ENCODE assay signal across 11 cellular contexts in genomic region chr5:758698-759053, GRCh38. TPM values are rescaled to one million over a fixed set of nuclear protein-coding genes. Genes with fewer than 3 reads are reported as not detected.
DNase-seq lines count a peak whose midpoint lies in the region; ATAC-seq, FAIRE-seq and TF ChIP-seq lines count a peak whose summit lies in the region.
"Had no signal": no experiment of that assay in that cellular context is flagged by ENCODE, and none has a peak within 500 bp of the region (broad histone marks: within the 10 kb centered on the region; RNA-seq: fewer than 3 reads in every experiment).

No MANE protein-coding gene starts in this region.

- peak overlapping the region; percentile 37; the same call in 1 of the 2 replicates for H3K27ac ChIP-seq in H1 (ENCODE audit: low read depth, low read length)
- H3K27ac ChIP-seq in transverse colon, result peak overlapping the region; percentile 42 to 82 (median 64)
- peak overlapping the region in 1 of 2 donors; percentile 23 for H3K27ac ChIP-seq in breast epithelium

- WGBS in H1 (ENCODE audit: extremely low coverage in 1 of 2, insufficient coverage in 1 of 2, insufficient read length in 1 of 2, insufficient replicate concordance in 2 of 2, low coverage in 1 of 2, low lambda C conversion rate in 2 of 2, missing lambda C conversion rate in 1 of 2), 2 experiments, result 93% methylated on average over 15 of the region's 15 CpGs; no CpG with 5 or more reads in 1 of the 2 experiments
- WGBS in transverse colon (ENCODE audit: low coverage in 1 of 2), 2 donors, result 19 to 62% methylated on average over 4 to 15 of the region's 15 CpGs

- H3K79me1 ChIP-seq in H1 (ENCODE audit: low read depth, low read length), result peaks cover 2% of the 10 kb centered on the region; the same call in 1 of the 2 replicates

- H3K4me3 Mint-ChIP-seq in activated CD4-positive, alpha-beta T cell treated with anti-CD3 and anti-CD28 coated beads for 36 hours, result peak overlapping the region; percentile 7
- H3K4me3 Mint-ChIP-seq in activated CD4-positive, alpha-beta T cell treated with anti-CD3 and anti-CD28 coated beads, Interleukin-2, amount 10 ng/mL, durations not matched to agents 7 days and 5 days, result no peak overlapping the region
- H3K4me3 Mint-ChIP-seq: activated CD8-positive, alpha-beta T cell treated with anti-CD3 and anti-CD28 coated beads for 36 hours had no signal

- H4K5ac ChIP-seq in H1 (ENCODE audit: insufficient read length, low read depth, low read length), result no peak overlapping the region

- H3K4me2 ChIP-seq in H1 (ENCODE audit: insufficient read depth in 1 of 2, low read depth in 2 of 2, low read length in 2 of 2), result no peak overlapping the region

- H3K4me3 ChIP-seq in H1 (ENCODE audit: extremely low read depth in 1 of 4, insufficient read depth in 2 of 4, low read depth in 3 of 4, low read length in 4 of 4) (no peak overlapping the region), transverse colon (no peak overlapping the region), breast epithelium (peak overlapping the region in 1 of 3 donors; percentile 43)

- TF ChIP-seq EP300 in H1 (IDR thresholded peaks at IDR 0.05; ENCODE audit: borderline replicate concordance in 1 of 2, low read depth in 2 of 2, low read length in 2 of 2) (no peak), transverse colon (IDR thresholded peaks at IDR 0.05; ENCODE audit: low read depth) (no peak)

- TF ChIP-seq POLR2A in H1 (IDR thresholded peaks at IDR 0.05; ENCODE audit: control extremely low read depth in 1 of 2, low read depth in 2 of 2, low read length in 2 of 2) (no peak), transverse colon (IDR thresholded peaks at IDR 0.05) (no peak), breast epithelium (IDR thresholded peaks at IDR 0.05) (no peak)

- H2AK5ac ChIP-seq in H1 (ENCODE audit: low read depth, low read length), result no peak overlapping the region

- POLR2A ChIA-PET in activated CD4-positive, alpha-beta T cell treated with anti-CD3 and anti-CD28 coated beads for 36 hours (lab: Charles Lee), result no interaction called here
- POLR2A ChIA-PET in activated CD4-positive, alpha-beta T cell treated with anti-CD3 and anti-CD28 coated beads, Interleukin-2, amount 10 ng/mL, durations not matched to agents 7 days and 5 days (lab: Charles Lee), result no interaction called here
- POLR2A ChIA-PET in H1 (lab: Charles Lee; ENCODE audit: partially characterized antibody), result interaction anchor here (1.6 kb wide), 1 partner anchor 133 kb away, joined by 3 read pairs; the partner anchor contains the start of genes BRD9 and TRIP13

- H3K4ac ChIP-seq in H1 (replicated peaks; ENCODE audit: insufficient read length, low read depth, low read length), result no peak overlapping the region

- TF ChIP-seq CTCF in H1 (IDR thresholded peaks at IDR 0.05; ENCODE audit: control extremely low read depth in 1 of 3, insufficient read depth in 1 of 3, low read depth in 1 of 3, low read length in 3 of 3) (no peak), transverse colon (IDR thresholded peaks at IDR 0.05) (no peak), breast epithelium (IDR thresholded peaks at IDR 0.05) (no peak)

- no peak overlapping the region for H3K14ac ChIP-seq in H1 (ENCODE audit: insufficient read length)

- no peak overlapping the region for H3K23ac ChIP-seq in H1 (ENCODE audit: insufficient read length)

- H2BK20ac ChIP-seq in H1 (ENCODE audit: low read length), result no peak overlapping the region

- FAIRE-seq in H1 (lab: Jason Lieb, UNC), result no peak
- FAIRE-seq: A204.1 had no signal

- no peak overlapping the region; the same call in 1 of the 2 replicates for H2BK15ac ChIP-seq in H1 (ENCODE audit: low read length)

- in situ Hi-C loops in transverse colon (cut with MboI; ENCODE audit: low pct_ligation_motif_present in 1 of 4, low pct_unique_long_range_greater_than_20kb in 1 of 4, low sequenced_read_pairs in 3 of 4), result no loop called here

- H3K36me3 ChIP-seq in H1 (ENCODE audit: control insufficient read depth in 2 of 4, insufficient read depth in 4 of 4, low read length in 3 of 4) (no peaks in the 10 kb centered on the region), transverse colon (no peaks in the 10 kb centered on the region), breast epithelium (no peaks in the 10 kb centered on the region)

- no peaks in the 10 kb centered on the region for H3K79me2 ChIP-seq in H1 (ENCODE audit: control insufficient read depth in 1 of 2, insufficient read depth in 2 of 2, low read length in 2 of 2)

- H4K8ac ChIP-seq in H1 (ENCODE audit: extremely low read depth, insufficient read depth, low read length), result no peak overlapping the region

- H3K4me1 Mint-ChIP-seq in activated CD4-positive, alpha-beta T cell treated with anti-CD3 and anti-CD28 coated beads for 36 hours, result peaks cover 24% of the 10 kb centered on the region
- H3K4me1 Mint-ChIP-seq in activated CD4-positive, alpha-beta T cell treated with anti-CD3 and anti-CD28 coated beads, Interleukin-2, amount 10 ng/mL, durations not matched to agents 7 days and 5 days, result peaks cover 13% of the 10 kb centered on the region

- H3K36me3 Mint-ChIP-seq in activated CD4-positive, alpha-beta T cell treated with anti-CD3 and anti-CD28 coated beads for 36 hours (ENCODE audit: low read depth), result no peaks in the 10 kb centered on the region
- no peaks in the 10 kb centered on the region for H3K36me3 Mint-ChIP-seq in activated CD4-positive, alpha-beta T cell treated with anti-CD3 and anti-CD28 coated beads, Interleukin-2, amount 10 ng/mL, durations not matched to agents 7 days and 5 days (ENCODE audit: low read depth)

- no peak overlapping the region for H2AFZ ChIP-seq in H1 (ENCODE audit: low read length)

- H3K27me3 Mint-ChIP-seq in activated CD4-positive, alpha-beta T cell treated with anti-CD3 and anti-CD28 coated beads for 36 hours, result peaks cover 2% of the 10 kb centered on the region
- H3K27me3 Mint-ChIP-seq in activated CD4-positive, alpha-beta T cell treated with anti-CD3 and anti-CD28 coated beads, Interleukin-2, amount 10 ng/mL, durations not matched to agents 7 days and 5 days, result no peaks in the 10 kb centered on the region
- H3K27me3 Mint-ChIP-seq: activated CD8-positive, alpha-beta T cell treated with anti-CD3 and anti-CD28 coated beads for 36 hours had no signal

- peaks cover 0 to 4% of the 10 kb centered on the region in 2 experiments for H4K20me1 ChIP-seq in H1 (replicated peaks in 1 of 2; ENCODE audit: control insufficient read depth in 1 of 2, insufficient read depth in 2 of 2, low read length in 2 of 2)

- H3K4me1 ChIP-seq in H1 (replicated peaks in 1 of 4; ENCODE audit: control insufficient read depth in 3 of 4, insufficient read depth in 4 of 4, low read length in 3 of 4), result no peaks in the 10 kb centered on the region; a peak in 1 of 7 replicates
- peaks cover 28 to 38% (median 33%) of the 10 kb centered on the region in 4 donors for H3K4me1 ChIP-seq in transverse colon
- H3K4me1 ChIP-seq in breast epithelium, result peaks cover 0 to 6% of the 10 kb centered on the region in 2 donors

- ATAC-seq in activated CD4-positive, alpha-beta T cell treated with anti-CD3 and anti-CD28 coated beads for 36 hours, result no peak

- no peaks in the 10 kb centered on the region for H3K9me3 Mint-ChIP-seq in activated CD4-positive, alpha-beta T cell treated with anti-CD3 and anti-CD28 coated beads for 36 hours (ENCODE audit: low read depth)
- no peaks in the 10 kb centered on the region for H3K9me3 Mint-ChIP-seq in activated CD4-positive, alpha-beta T cell treated with anti-CD3 and anti-CD28 coated beads, Interleukin-2, amount 10 ng/mL, durations not matched to agents 7 days and 5 days
- H3K9me3 Mint-ChIP-seq: activated CD8-positive, alpha-beta T cell treated with anti-CD3 and anti-CD28 coated beads for 36 hours had no signal

- intact Hi-C loops in activated CD4-positive, alpha-beta T cell treated with anti-CD3 and anti-CD28 coated beads for 36 hours (cut with DNase I, micrococcal nuclease), result loop anchor here (2.0 to 5.0 kb wide), 2 partner anchors 66 to 89 kb away; partner anchors contain the start of gene TPPP (in 1 of the 2)
- intact Hi-C loops in transverse colon (cut with DNase I; ENCODE audit: low total_unique reads) (no loop called here), breast epithelium (cut with DNase I; ENCODE audit: low total_unique reads) (loop anchor here (5.0 kb wide), 1 partner anchor 84 kb away; no protein-coding TSS in a partner anchor)

- H3K27ac Mint-ChIP-seq in activated CD4-positive, alpha-beta T cell treated with anti-CD3 and anti-CD28 coated beads for 36 hours, result no peak overlapping the region
- no peak overlapping the region for H3K27ac Mint-ChIP-seq in activated CD4-positive, alpha-beta T cell treated with anti-CD3 and anti-CD28 coated beads, Interleukin-2, amount 10 ng/mL, durations not matched to agents 7 days and 5 days
- H3K27ac Mint-ChIP-seq: activated CD8-positive, alpha-beta T cell treated with anti-CD3 and anti-CD28 coated beads for 36 hours had no signal

- no peak overlapping the region for H3K18ac ChIP-seq in H1 (ENCODE audit: extremely low read depth, low read length)

- no peak for DNase-seq in activated CD4-positive, alpha-beta T cell treated with anti-CD3 and anti-CD28 coated beads for 36 hours
- DNase-seq in activated CD4-positive, alpha-beta T cell treated with anti-CD3 and anti-CD28 coated beads, Interleukin-2, amount 10 ng/mL, durations not matched to agents 7 days and 5 days, result no peak
- DNase-seq in H1 (ENCODE audit: low read depth in 1 of 2, low spot score in 2 of 2) (no peak), mesenteric fat pad (ENCODE audit: low spot score) (peak; percentile 94), transverse colon (no peak), MV-4-11 (lab: John Stamatoyannopoulos, UW) (no peak), breast epithelium (ENCODE audit: low spot score in 2 of 2) (no peak)
- no peak for DNase-seq in effector CD8-positive, alpha-beta T cell (lab: John Stamatoyannopoulos, UW)
- DNase-seq: NCI-H2227 treated with DMSO at 0.1 percent for 48 hours had no signal

- peak overlapping the region in 2 of 4 experiments; percentile 0 to 8; a peak in 2 of 7 replicates for H3K9ac ChIP-seq in H1 (replicated peaks in 1 of 4; ENCODE audit: extremely low read depth in 1 of 4, low read depth in 3 of 4, low read length in 3 of 4)

- H4K91ac ChIP-seq in H1 (replicated peaks; ENCODE audit: insufficient read length, low read length), result no peak overlapping the region

- H2BK5ac ChIP-seq in H1 (ENCODE audit: low read depth, low read length), result no peak overlapping the region

- TF ChIP-seq RAD21 in H1 (IDR thresholded peaks at IDR 0.05 in 1 of 2, conservative IDR thresholded peaks at IDR 0.05 in 1 of 2; ENCODE audit: low read depth in 2 of 2, low read length in 2 of 2), result no peak

- H3K56ac ChIP-seq in H1 (replicated peaks; ENCODE audit: insufficient read length, low read depth, low read length), result no peak overlapping the region

- H3K27me3 ChIP-seq in H1 (replicated peaks in 1 of 4; ENCODE audit: control insufficient read depth in 3 of 4, extremely low read depth in 1 of 4, insufficient read depth in 3 of 4, low read length in 3 of 4), result no peaks in the 10 kb centered on the region
- H3K27me3 ChIP-seq in transverse colon, result no peaks in the 10 kb centered on the region
- H3K27me3 ChIP-seq in breast epithelium, result no peaks in the 10 kb centered on the region

- H3K9me3 ChIP-seq in H1 (ENCODE audit: insufficient read depth in 2 of 2, low read depth in 1 of 2, low read length in 1 of 2) (no peaks in the 10 kb centered on the region), transverse colon (no peaks in the 10 kb centered on the region), breast epithelium (no peaks in the 10 kb centered on the region)

- H2BK12ac ChIP-seq in H1 (ENCODE audit: low read depth, low read length), result peak overlapping the region; percentile 75; the same call in 1 of the 2 replicates

- H3K23me2 ChIP-seq in H1 (ENCODE audit: low read depth, low read length), result no peaks in the 10 kb centered on the region

- CTCF ChIA-PET in activated CD4-positive, alpha-beta T cell treated with anti-CD3 and anti-CD28 coated beads for 36 hours (lab: Charles Lee), result interaction anchor here (0.8 kb wide), 1 partner anchor 147 kb away, joined by 4 read pairs; no protein-coding TSS in a partner anchor
- CTCF ChIA-PET in activated CD4-positive, alpha-beta T cell treated with anti-CD3 and anti-CD28 coated beads, Interleukin-2, amount 10 ng/mL, durations not matched to agents 7 days and 5 days (lab: Charles Lee), result no interaction called here
- CTCF ChIA-PET in H1 (lab: Charles Lee; ENCODE audit: partially characterized antibody), result interaction anchor here (1.0 to 3.2 kb wide), 10 partner anchors 9 to 231 kb away, joined by 3 to 29 read pairs (median 4); no protein-coding TSS in a partner anchor

- H2BK120ac ChIP-seq in H1 (replicated peaks; ENCODE audit: low read depth, low read length), result no peak overlapping the region

RNA-seq across cellular contexts. Expression of gene ZDHHC11B, which starts 25.9 kb away (rescaled TPM):
- total RNA-seq in activated CD4-positive, alpha-beta T cell treated with anti-CD3 and anti-CD28 coated beads for 36 hours, result under 1 TPM; 0.48 to 0.61 TPM
- total RNA-seq in activated CD4-positive, alpha-beta T cell treated with anti-CD3 and anti-CD28 coated beads, Interleukin-2, amount 10 ng/mL, durations not matched to agents 7 days and 5 days, result under 1 TPM; 0.35 to 0.87 TPM
- 1.9 and 2.5 TPM in 2 replicates for total RNA-seq in H1 (2021; fragmentation: NEBNext Ultra II Directional; extraction: Animal tissue kit (Norgen Biotek cat#: 25700))
- 0.29 and 0.57 TPM in 2 replicates for polyA plus RNA-seq in H1 (2011; rRNA removed)
- 0.36 TPM for polyA plus RNA-seq in H1 (2011; cell fraction: cytosol; rRNA removed)
- polyA plus RNA-seq in H1 (2011; cell fraction: nucleus; rRNA removed), result 2.7 TPM
- 0.84 to 1.5 TPM (median 1.4 TPM) in 4 replicates for polyA plus RNA-seq in H1 (2012, experiment 1 of 2)
- 0.24 TPM for polyA plus RNA-seq in H1 (2012, experiment 2 of 2)
- polyA plus RNA-seq in H1 (2013, experiment 1 of 2), result 0.79 TPM
- 0.55 TPM for polyA plus RNA-seq in H1 (2013, experiment 2 of 2)
- polyA minus RNA-seq in H1 (2011; rRNA and poly(A)+ RNA removed), result 0.85 and 1.1 TPM in 2 replicates
- polyA minus RNA-seq in H1 (2011; cell fraction: cytosol; rRNA and poly(A)+ RNA removed), result 1.3 TPM
- polyA minus RNA-seq in H1 (2011; cell fraction: nucleus; rRNA and poly(A)+ RNA removed), result 1.6 TPM
- total RNA-seq in mesenteric fat pad (6.9 TPM), transverse colon (10 to 100 TPM in 1 of 4 donors, 1 to 10 TPM in 2, not detected in 1; 1.1 to 18.9 (median 2.4) TPM), breast epithelium (1 to 10 TPM; 1.1 to 4.8 (median 3.9) TPM)
